In the genomic region with DNA sequence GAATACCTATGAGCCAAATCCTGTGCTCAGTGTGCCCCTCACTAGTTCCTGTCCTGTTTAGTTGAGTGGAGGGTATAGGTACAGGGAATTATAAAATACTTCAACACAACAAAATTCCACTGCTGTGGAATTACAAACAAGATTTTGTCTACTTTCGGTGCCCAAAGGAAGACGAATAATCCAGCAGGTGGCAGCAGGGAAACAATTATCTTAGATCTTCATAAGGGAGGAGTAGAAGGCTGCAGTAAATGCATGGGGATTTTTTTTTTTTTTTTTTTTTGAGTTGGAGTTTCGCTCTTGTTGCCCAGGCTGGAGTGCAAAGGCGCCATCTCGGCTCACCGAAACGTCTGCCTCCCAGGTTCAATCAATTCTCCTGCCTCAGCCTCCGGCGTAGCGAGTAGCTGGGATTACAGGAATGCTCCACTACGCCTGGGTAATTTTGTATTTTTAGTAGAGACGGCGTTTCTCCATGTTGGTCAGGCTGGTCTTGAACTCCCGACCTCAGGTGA, we compare ENCODE assay signal across 8 cellular contexts. TPM values are rescaled to one million over a fixed set of nuclear protein-coding genes. Genes with fewer than 3 reads are reported as not detected.
DNase-seq lines count a peak whose midpoint lies in the region; ATAC-seq and TF ChIP-seq lines count a peak whose summit lies in the region.

No MANE protein-coding gene starts in this region.

- peaks cover 27% of the 10 kb centered on the region for H3K4me1 Mint-ChIP-seq in activated T-helper 2 cell treated with anti-CD3 and anti-CD28 coated beads, Interferon-gamma antibody, Interleukin-2, Interleukin-4, amounts not matched to agents 10 μg/mL and 5 μg/mL and 100 μg/mL, durations not matched to agents 14 hours and 24 hours and 36 hours (ENCODE audit: low read depth)

- peaks cover 18% of the 10 kb centered on the region for H4K20me1 ChIP-seq in PC-9 (ENCODE audit: insufficient read depth)

- CTCF ChIA-PET in PC-9 (lab: Charles Lee), result interaction anchor here (0.7 to 3.0 kb wide), 2 partner anchors 56 to 968 kb away, joined by 4 to 8 read pairs; no protein-coding TSS in a partner anchor

- H2AFZ ChIP-seq in PC-9, result peak overlapping the region; percentile 77

- peaks cover 54% of the 10 kb centered on the region for H3F3A ChIP-seq in PC-9 (ENCODE audit: insufficient read depth, low read depth)

- in situ Hi-C loops in Caki2 (cut with HindIII; ENCODE audit: low pct_unique_long_range_greater_than_20kb, low sequenced_read_pairs), result no loop called here

- no peaks in the 10 kb centered on the region for H3K27me3 ChIP-seq in PC-9 (ENCODE audit: insufficient read depth, low read depth)

- POLR2A ChIA-PET in PC-9 (lab: Charles Lee; ENCODE audit: unreplicated experiment), result no interaction called here

- H3K79me2 ChIP-seq in PC-9 (ENCODE audit: low read depth), result peaks cover 40% of the 10 kb centered on the region

- peak overlapping the region; percentile 97 for H3K4me2 ChIP-seq in PC-9

- no peak overlapping the region for H3K27ac Mint-ChIP-seq in activated T-helper 2 cell treated with anti-CD3 and anti-CD28 coated beads, Interferon-gamma antibody, Interleukin-2, Interleukin-4, amounts not matched to agents 10 μg/mL and 5 μg/mL and 100 μg/mL, durations not matched to agents 14 hours and 24 hours and 36 hours

- H3K4me1 ChIP-seq in PC-9 (replicated peaks; ENCODE audit: insufficient read depth), result peaks cover 31% of the 10 kb centered on the region

- no peaks in the 10 kb centered on the region for H3K9me3 ChIP-seq in PC-9 (ENCODE audit: insufficient read depth, low read depth)

- H3K36me3 ChIP-seq in PC-9 (ENCODE audit: low read depth), result 0 out of 2 replicates have a peak, but pooled peaks cover under 1% of the 10 kb centered on the region

- no peaks in the 10 kb centered on the region for H3K9me3 Mint-ChIP-seq in activated T-helper 2 cell treated with anti-CD3 and anti-CD28 coated beads, Interferon-gamma antibody, Interleukin-2, Interleukin-4, amounts not matched to agents 10 μg/mL and 5 μg/mL and 100 μg/mL, durations not matched to agents 14 hours and 24 hours and 36 hours

- TF ChIP-seq CTCF in LNCAP (IDR thresholded peaks at IDR 0.05) (peak; percentile 80), PC-9 (conservative IDR thresholded peaks at IDR 0.05) (peak; percentile 65), foreskin fibroblast (IDR thresholded peaks at IDR 0.05; ENCODE audit: low read depth, low read length) (peak; percentile 41)

- H3K9me2 ChIP-seq in PC-9 (ENCODE audit: insufficient read depth), result no peaks in the 10 kb centered on the region

- intact Hi-C loops in PC-9 (cut with micrococcal nuclease; ENCODE audit: unreplicated experiment), result loop anchor here (2.0 to 10.0 kb wide), 5 partner anchors 146 to 838 kb away; a partner anchor contains a TSS
- intact Hi-C loops in activated T-helper 2 cell treated with anti-CD3 and anti-CD28 coated beads, Interferon-gamma antibody, Interleukin-2, Interleukin-4, amounts not matched to agents 10 μg/mL and 5 μg/mL and 100 μg/mL, durations not matched to agents 14 hours and 24 hours and 36 hours (cut with micrococcal nuclease), result loop anchor here (1.0 to 5.0 kb wide), 2 partner anchors 55 to 151 kb away; a partner anchor contains a TSS

- peak overlapping the region; percentile 93 for H3K27ac ChIP-seq in PC-9

- DNase-seq in Caki2 (ENCODE audit: low read depth), result peak; percentile 89
- peak; percentile 72 to 81 for DNase-seq in PC-9
- DNase-seq in activated T-helper 2 cell treated with anti-CD3 and anti-CD28 coated beads, Interferon-gamma antibody, Interleukin-2, Interleukin-4, amounts not matched to agents 10 μg/mL and 5 μg/mL and 100 μg/mL, durations not matched to agents 14 hours and 24 hours and 36 hours (ENCODE audit: low spot score), result peak; percentile 34
- peak; percentile 75 to 89 for DNase-seq in foreskin fibroblast
- DNase-seq in occipital lobe (lab: John Stamatoyannopoulos, UW), result peak; percentile 9

- ATAC-seq in HG03025 (IDR thresholded peaks at IDR 0.05; ENCODE audit: low FRiP score, unreplicated experiment) (no peak), HG03159 (IDR thresholded peaks at IDR 0.05; ENCODE audit: unreplicated experiment) (no peak)

- peaks cover 21% of the 10 kb centered on the region for H3K36me3 Mint-ChIP-seq in activated T-helper 2 cell treated with anti-CD3 and anti-CD28 coated beads, Interferon-gamma antibody, Interleukin-2, Interleukin-4, amounts not matched to agents 10 μg/mL and 5 μg/mL and 100 μg/mL, durations not matched to agents 14 hours and 24 hours and 36 hours (ENCODE audit: low read depth)

- peak overlapping the region; percentile 85 for H3K4me3 ChIP-seq in PC-9
- peak overlapping the region; percentile 32 to 50 for H3K4me3 ChIP-seq in foreskin fibroblast (ENCODE audit: low read depth in 1 of 2, low read length in 2 of 2)

- peaks cover 3% of the 10 kb centered on the region for H3K27me3 Mint-ChIP-seq in activated T-helper 2 cell treated with anti-CD3 and anti-CD28 coated beads, Interferon-gamma antibody, Interleukin-2, Interleukin-4, amounts not matched to agents 10 μg/mL and 5 μg/mL and 100 μg/mL, durations not matched to agents 14 hours and 24 hours and 36 hours (ENCODE audit: low read depth)

- peak overlapping the region; percentile 33 for H3K4me3 Mint-ChIP-seq in activated T-helper 2 cell treated with anti-CD3 and anti-CD28 coated beads, Interferon-gamma antibody, Interleukin-2, Interleukin-4, amounts not matched to agents 10 μg/mL and 5 μg/mL and 100 μg/mL, durations not matched to agents 14 hours and 24 hours and 36 hours (ENCODE audit: low read depth)

- TSS peak; percentile 29 for BruUV-seq in PC-9 (replicated peaks; lab: Mats Ljungman, UMichigan)

RNA-seq across cellular contexts. Expression of a gene that starts 2.0 kb away (rescaled TPM):
- 14.0 and 51.9 TPM in 2 replicates for total RNA-seq in Caki2 (2014; rRNA removed; shearing (Covaris generic); ENCODE audit: low replicate concordance)
- total RNA-seq in PC-9 (2021), result 69.7 and 76.4 TPM in 2 replicates
- 82.2 and 83.9 TPM in 2 replicates for total RNA-seq in activated T-helper 2 cell treated with anti-CD3 and anti-CD28 coated beads, Interferon-gamma antibody, Interleukin-2, Interleukin-4, amounts not matched to agents 10 μg/mL and 5 μg/mL and 100 μg/mL, durations not matched to agents 14 hours and 24 hours and 36 hours
- total RNA-seq in occipital lobe, result 56.3 TPM

RNA-seq across cellular contexts. Expression of a gene that starts 6.3 kb away (rescaled TPM):
- total RNA-seq in Caki2 (2014; rRNA removed; shearing (Covaris generic); ENCODE audit: low replicate concordance), result 98.7 and 126 TPM in 2 replicates
- 63.9 and 72.5 TPM in 2 replicates for total RNA-seq in PC-9 (2021)
- total RNA-seq in activated T-helper 2 cell treated with anti-CD3 and anti-CD28 coated beads, Interferon-gamma antibody, Interleukin-2, Interleukin-4, amounts not matched to agents 10 μg/mL and 5 μg/mL and 100 μg/mL, durations not matched to agents 14 hours and 24 hours and 36 hours, result 80.7 and 84.5 TPM in 2 replicates
- 75.3 TPM for total RNA-seq in occipital lobe

RNA-seq across cellular contexts. Expression of a gene that starts 20.6 kb away (rescaled TPM):
- total RNA-seq in Caki2 (2014; rRNA removed; shearing (Covaris generic); ENCODE audit: low replicate concordance), result not detected in 2 replicates
- 1.2 TPM in 1 of 2 replicates, not detected in the other for total RNA-seq in PC-9 (2021)
- total RNA-seq in activated T-helper 2 cell treated with anti-CD3 and anti-CD28 coated beads, Interferon-gamma antibody, Interleukin-2, Interleukin-4, amounts not matched to agents 10 μg/mL and 5 μg/mL and 100 μg/mL, durations not matched to agents 14 hours and 24 hours and 36 hours, result 1.0 TPM in 1 of 2 replicates, not detected in the other
- not detected for total RNA-seq in occipital lobe

RNA-seq across cellular contexts. Expression of a gene that starts 30.4 kb away (rescaled TPM):
- total RNA-seq in Caki2 (2014; rRNA removed; shearing (Covaris generic); ENCODE audit: low replicate concordance), result 30.4 and 52.3 TPM in 2 replicates
- total RNA-seq in PC-9 (2021) (42.5 and 47.7 TPM in 2 replicates), occipital lobe (35.6 TPM)
- total RNA-seq in activated T-helper 2 cell treated with anti-CD3 and anti-CD28 coated beads, Interferon-gamma antibody, Interleukin-2, Interleukin-4, amounts not matched to agents 10 μg/mL and 5 μg/mL and 100 μg/mL, durations not matched to agents 14 hours and 24 hours and 36 hours, result 82.4 and 89.1 TPM in 2 replicates

RNA-seq across cellular contexts. Expression of a gene that starts 30.6 kb away (rescaled TPM):
- total RNA-seq in Caki2 (2014; rRNA removed; shearing (Covaris generic); ENCODE audit: low replicate concordance), result 17.5 and 19.8 TPM in 2 replicates
- total RNA-seq in PC-9 (2021) (7.6 and 12.8 TPM in 2 replicates), occipital lobe (16.4 TPM)
- 3.6 and 4.9 TPM in 2 replicates for total RNA-seq in activated T-helper 2 cell treated with anti-CD3 and anti-CD28 coated beads, Interferon-gamma antibody, Interleukin-2, Interleukin-4, amounts not matched to agents 10 μg/mL and 5 μg/mL and 100 μg/mL, durations not matched to agents 14 hours and 24 hours and 36 hours

Comparison
In these comparisons a context has a peak if more than half of its experiments do, and no peak if none do; other contexts are left out.
1. DNase-seq: peak in every context shown above with its lines; median percentile 89 in Caki2; 82 in foreskin fibroblast; 76 in PC-9; 34 in activated T-helper 2 cell treated with anti-CD3 and anti-CD28 coated beads, Interferon-gamma antibody, Interleukin-2, Interleukin-4, amounts not matched to agents 10 μg/mL and 5 μg/mL and 100 μg/mL, durations not matched to agents 14 hours and 24 hours and 36 hours; 9 in occipital lobe.